Comparison of ENCODE assay signal across 1 cellular context in genomic region chr15:41659855-41660234, GRCh38.
TF ChIP-seq lines count a peak whose summit lies in the region.

No MANE protein-coding gene starts in this region.

TF ChIP-seq in K562, 482 proteins besides CTCF, POLR2A, EP300 and RAD21 (continued from another document):
- TF ChIP-seq, protein P1, sequence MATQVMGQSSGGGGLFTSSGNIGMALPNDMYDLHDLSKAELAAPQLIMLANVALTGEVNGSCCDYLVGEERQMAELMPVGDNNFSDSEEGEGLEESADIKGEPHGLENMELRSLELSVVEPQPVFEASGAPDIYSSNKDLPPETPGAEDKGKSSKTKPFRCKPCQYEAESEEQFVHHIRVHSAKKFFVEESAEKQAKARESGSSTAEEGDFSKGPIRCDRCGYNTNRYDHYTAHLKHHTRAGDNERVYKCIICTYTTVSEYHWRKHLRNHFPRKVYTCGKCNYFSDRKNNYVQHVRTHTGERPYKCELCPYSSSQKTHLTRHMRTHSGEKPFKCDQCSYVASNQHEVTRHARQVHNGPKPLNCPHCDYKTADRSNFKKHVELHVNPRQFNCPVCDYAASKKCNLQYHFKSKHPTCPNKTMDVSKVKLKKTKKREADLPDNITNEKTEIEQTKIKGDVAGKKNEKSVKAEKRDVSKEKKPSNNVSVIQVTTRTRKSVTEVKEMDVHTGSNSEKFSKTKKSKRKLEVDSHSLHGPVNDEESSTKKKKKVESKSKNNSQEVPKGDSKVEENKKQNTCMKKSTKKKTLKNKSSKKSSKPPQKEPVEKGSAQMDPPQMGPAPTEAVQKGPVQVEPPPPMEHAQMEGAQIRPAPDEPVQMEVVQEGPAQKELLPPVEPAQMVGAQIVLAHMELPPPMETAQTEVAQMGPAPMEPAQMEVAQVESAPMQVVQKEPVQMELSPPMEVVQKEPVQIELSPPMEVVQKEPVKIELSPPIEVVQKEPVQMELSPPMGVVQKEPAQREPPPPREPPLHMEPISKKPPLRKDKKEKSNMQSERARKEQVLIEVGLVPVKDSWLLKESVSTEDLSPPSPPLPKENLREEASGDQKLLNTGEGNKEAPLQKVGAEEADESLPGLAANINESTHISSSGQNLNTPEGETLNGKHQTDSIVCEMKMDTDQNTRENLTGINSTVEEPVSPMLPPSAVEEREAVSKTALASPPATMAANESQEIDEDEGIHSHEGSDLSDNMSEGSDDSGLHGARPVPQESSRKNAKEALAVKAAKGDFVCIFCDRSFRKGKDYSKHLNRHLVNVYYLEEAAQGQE (CRISPR knock-in tag; IDR thresholded peaks at IDR 0.05; ENCODE audit: low read depth) = peak; percentile 21; the same call in 1 of the 2 replicates
- TF ChIP-seq, protein P2, sequence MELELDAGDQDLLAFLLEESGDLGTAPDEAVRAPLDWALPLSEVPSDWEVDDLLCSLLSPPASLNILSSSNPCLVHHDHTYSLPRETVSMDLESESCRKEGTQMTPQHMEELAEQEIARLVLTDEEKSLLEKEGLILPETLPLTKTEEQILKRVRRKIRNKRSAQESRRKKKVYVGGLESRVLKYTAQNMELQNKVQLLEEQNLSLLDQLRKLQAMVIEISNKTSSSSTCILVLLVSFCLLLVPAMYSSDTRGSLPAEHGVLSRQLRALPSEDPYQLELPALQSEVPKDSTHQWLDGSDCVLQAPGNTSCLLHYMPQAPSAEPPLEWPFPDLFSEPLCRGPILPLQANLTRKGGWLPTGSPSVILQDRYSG (tag; conservative IDR thresholded peaks at IDR 0.05; ENCODE audit: low read depth) = 0 out of 2 replicates have a peak, but pooled peaks have one; percentile 18
- peak; percentile 94 for TF ChIP-seq MBD1 (CRISPR knock-in tag; IDR thresholded peaks at IDR 0.05)
